14 cellular contexts compared by ENCODE assay signal in genomic region chr12:129657179-129657578, GRCh38.
DNase-seq lines count a peak whose midpoint lies in the region; ATAC-seq and TF ChIP-seq lines count a peak whose summit lies in the region.
"Had no signal": no experiment of that assay in that cellular context is flagged by ENCODE, and none has a peak within 500 bp of the region (broad histone marks: within the 10 kb centered on the region; RNA-seq: fewer than 3 reads in every experiment).

No MANE protein-coding gene starts in this region.

- H3K4me3 Mint-ChIP-seq in GM23338 (no peak overlapping the region), neural crest cell (no peak overlapping the region)
- H3K4me3 Mint-ChIP-seq: CD4-positive, alpha-beta memory T cell had no signal

- H3K27me3 ChIP-seq in GM23338 (ENCODE audit: insufficient read depth) (no peaks in the 10 kb centered on the region), MM.1S (replicated peaks; ENCODE audit: insufficient read depth, low read length) (no peaks in the 10 kb centered on the region)

- H3K4me1 ChIP-seq in GM23338 (ENCODE audit: insufficient read depth) (0 out of 2 replicates have a peak, but pooled peaks cover 12% of the 10 kb centered on the region), MM.1S (ENCODE audit: low read length) (no peaks in the 10 kb centered on the region)

- TF ChIP-seq CTCF in GM23338 (conservative IDR thresholded peaks at IDR 0.05; ENCODE audit: low read depth in 2 of 2), result no peak
- TF ChIP-seq CTCF in neural crest cell (conservative IDR thresholded peaks at IDR 0.05), result no peak
- no peak for TF ChIP-seq CTCF in MM.1S (IDR thresholded peaks at IDR 0.05; ENCODE audit: low read length)

- peak; percentile 11 for DNase-seq in GM23338 (ENCODE audit: low spot score)
- DNase-seq in NCI-H2107 (lab: John Stamatoyannopoulos, UW), result peak; percentile 80
- peak; percentile 80 for DNase-seq in NCI-H748 treated with DMSO at 0.1 percent for 48 hours (lab: John Stamatoyannopoulos, UW)
- no peak for DNase-seq in neural crest cell (ENCODE audit: low read depth, low spot score)
- DNase-seq in kidney tubule cell (ENCODE audit: low spot score), result no peak
- DNase-seq in MM.1S, result no peak
- no peak for DNase-seq in HCEC 1CT
- DNase-seq: AML-193; CD4-positive, alpha-beta memory T cell; EL; GOT3; Karpas-422; NCI-H2081; PC-9 had no signal

- H2AFZ ChIP-seq in GM23338 (no peak overlapping the region), MM.1S (ENCODE audit: low read length) (no peak overlapping the region)
- H2AFZ ChIP-seq: PC-9 had no signal

- peaks cover 7% of the 10 kb centered on the region; the same call in 1 of the 2 replicates for H3K36me3 ChIP-seq in GM23338 (ENCODE audit: insufficient read depth)
- H3K36me3 ChIP-seq in MM.1S (replicated peaks; ENCODE audit: insufficient read depth, low read length), result no peaks in the 10 kb centered on the region

- H3K27ac Mint-ChIP-seq in GM23338, result no peak overlapping the region
- peak overlapping the region; percentile 19 for H3K27ac Mint-ChIP-seq in neural crest cell (ENCODE audit: unreplicated experiment)
- H3K27ac Mint-ChIP-seq: CD4-positive, alpha-beta memory T cell had no signal

- H4K20me1 ChIP-seq in GM23338 (replicated peaks; ENCODE audit: insufficient read depth) (no peaks in the 10 kb centered on the region), MM.1S (ENCODE audit: insufficient read depth, low read length) (no peaks in the 10 kb centered on the region)

- no peak overlapping the region for H3K9ac ChIP-seq in MM.1S (ENCODE audit: low read length)

- H3K9me3 ChIP-seq in MM.1S (replicated peaks; ENCODE audit: insufficient read depth, low read length), result no peaks in the 10 kb centered on the region

- H3K27ac ChIP-seq in GM23338 (ENCODE audit: low read depth), result no peak overlapping the region
- no peak overlapping the region for H3K27ac ChIP-seq in MM.1S (ENCODE audit: low read length)
- H3K27ac ChIP-seq: PC-9 had no signal

- peaks cover 41% of the 10 kb centered on the region for H3K36me3 Mint-ChIP-seq in GM23338 (ENCODE audit: low read depth)
- H3K36me3 Mint-ChIP-seq in neural crest cell (ENCODE audit: low read depth), result peaks cover 3% of the 10 kb centered on the region
- H3K36me3 Mint-ChIP-seq: CD4-positive, alpha-beta memory T cell had no signal

- ATAC-seq in GM23338, result no peak

- no peaks in the 10 kb centered on the region for H3F3A ChIP-seq in GM23338 (replicated peaks; ENCODE audit: low read depth)
- no peaks in the 10 kb centered on the region for H3F3A ChIP-seq in MM.1S (ENCODE audit: insufficient read depth, low read length)

- no peaks in the 10 kb centered on the region for H3K9me2 ChIP-seq in GM23338 (ENCODE audit: insufficient read depth)
- no peaks in the 10 kb centered on the region for H3K9me2 ChIP-seq in MM.1S (replicated peaks; ENCODE audit: insufficient read depth, low read length)

- H3K4me2 ChIP-seq in GM23338 (no peak overlapping the region), MM.1S (ENCODE audit: low read depth, low read length) (no peak overlapping the region)
- H3K4me2 ChIP-seq: PC-9 had no signal

- H3K27me3 Mint-ChIP-seq in GM23338 (ENCODE audit: insufficient read depth, low read depth, poor library complexity), result no peaks in the 10 kb centered on the region
- no peaks in the 10 kb centered on the region for H3K27me3 Mint-ChIP-seq in neural crest cell (ENCODE audit: low read depth)
- H3K27me3 Mint-ChIP-seq: CD4-positive, alpha-beta memory T cell had no signal

- H3K9me3 Mint-ChIP-seq in GM23338 (peaks cover 100% of the 10 kb centered on the region), neural crest cell (peaks cover 5% of the 10 kb centered on the region)

- H3K4me1 Mint-ChIP-seq in GM23338, result no peaks in the 10 kb centered on the region
- H3K4me1 Mint-ChIP-seq in neural crest cell, result peaks cover 20% of the 10 kb centered on the region
- H3K4me1 Mint-ChIP-seq: CD4-positive, alpha-beta memory T cell had no signal

- H3K4me3 ChIP-seq in GM23338 (no peak overlapping the region), MM.1S (ENCODE audit: low read length) (no peak overlapping the region)
- H3K4me3 ChIP-seq: PC-9 had no signal

- H3K79me2 ChIP-seq in GM23338 (replicated peaks; ENCODE audit: insufficient read depth) (no peaks in the 10 kb centered on the region), MM.1S (ENCODE audit: low read length) (no peaks in the 10 kb centered on the region)

TF ChIP-seq in GM23338, 12 proteins besides CTCF, POLR2A, EP300 and RAD21:
- TF ChIP-seq ZNF114 (CRISPR knock-in tag; IDR thresholded peaks at IDR 0.05) (no peak), CREB1 (CRISPR knock-in tag; IDR thresholded peaks at IDR 0.05; ENCODE audit: low read depth) (no peak), STAT1 (IDR thresholded peaks at IDR 0.05; ENCODE audit: unreplicated experiment) (no peak)

Comparison
In these comparisons a context has a peak if more than half of its experiments do, and no peak if none do; other contexts are left out.
1. DNase-seq: peak in GM23338 (single experiment), NCI-H2107 (single experiment) and NCI-H748 treated with DMSO at 0.1 percent for 48 hours (single experiment); none in neural crest cell (single experiment), kidney tubule cell (single experiment), MM.1S (single experiment) and HCEC 1CT (single experiment).